Comparison of ENCODE assay signal across 8 cellular contexts in genomic region chr10:22573820-22574569, GRCh38.
A peak's percentile ranks its signal among the peaks of the same experiment; 100 is the strongest.
DNase-seq lines count a peak whose midpoint lies in the region; TF ChIP-seq lines count a peak whose summit lies in the region.

No MANE protein-coding gene starts in this region.

- H3K27me3 ChIP-seq in WERI-Rb-1 (ENCODE audit: insufficient read depth, low read depth, severe bottlenecking): no peaks in the 10 kb centered on the region

- H3K4me1 Mint-ChIP-seq in glutamatergic neuron (ENCODE audit: low read depth, unreplicated experiment) (peaks cover 6% of the 10 kb centered on the region), type B pancreatic cell (ENCODE audit: unreplicated experiment) (peaks cover 4% of the 10 kb centered on the region)

- H3K27me3 Mint-ChIP-seq in glutamatergic neuron (ENCODE audit: unreplicated experiment) (peaks cover 3% of the 10 kb centered on the region), type B pancreatic cell (no peaks in the 10 kb centered on the region)

- H3K36me3 Mint-ChIP-seq in glutamatergic neuron (ENCODE audit: unreplicated experiment) (no peaks in the 10 kb centered on the region), type B pancreatic cell (peaks cover 46% of the 10 kb centered on the region)

- CTCF ChIA-PET in HEK293 (lab: Yijun Ruan, JAX): interaction anchor here (0.6 to 3.4 kb wide), 26 partner anchors 10 to 580 kb away, joined by 3 to 23 read pairs (median 4); no protein-coding TSS in a partner anchor

- H3K9me3 ChIP-seq in HEK293 (ENCODE audit: control insufficient read depth, insufficient read depth, low read depth, low read length): no peaks in the 10 kb centered on the region
- H3K9me3 ChIP-seq in WERI-Rb-1 (ENCODE audit: severe bottlenecking): no peaks in the 10 kb centered on the region

- H3K27ac ChIP-seq in HEK293 (ENCODE audit: extremely low read depth, low read depth, low read length) (no peak overlapping the region), coronary artery (no peak overlapping the region), WERI-Rb-1 (no peak overlapping the region)

- H3K4me1 ChIP-seq in HEK293 (ENCODE audit: control insufficient read depth, insufficient read depth, low read length): no peaks in the 10 kb centered on the region

- H3K36me3 ChIP-seq in HEK293 (ENCODE audit: control insufficient read depth in 2 of 2, insufficient read depth in 1 of 2, low read length in 2 of 2) (peaks cover 6 to 13% of the 10 kb centered on the region in 2 experiments; a peak in 2 of 3 replicates), WERI-Rb-1 (no peaks in the 10 kb centered on the region)

- no peak for TF ChIP-seq CTCF in HEK293 (tag by site-specific recombination; IDR thresholded peaks at IDR 0.05)
- TF ChIP-seq CTCF in WI38 (IDR thresholded peaks at IDR 0.05; ENCODE audit: low read depth, low read length): peak; percentile 31; the same call in 1 of the 2 replicates
- TF ChIP-seq CTCF in glutamatergic neuron (IDR thresholded peaks at IDR 0.05; ENCODE audit: partially characterized antibody, unreplicated experiment): peak; percentile 22
- peak; percentile 67 for TF ChIP-seq CTCF in type B pancreatic cell (conservative IDR thresholded peaks at IDR 0.05)
- TF ChIP-seq CTCF in coronary artery (IDR thresholded peaks at IDR 0.05): no peak
- no peak; the same call in 1 of the 2 replicates for TF ChIP-seq CTCF in WERI-Rb-1 (IDR thresholded peaks at IDR 0.05; ENCODE audit: low read depth, low read length)

- no peak overlapping the region for H3K4me3 Mint-ChIP-seq in glutamatergic neuron (ENCODE audit: unreplicated experiment)
- no peak overlapping the region for H3K4me3 Mint-ChIP-seq in type B pancreatic cell

- H3K27ac Mint-ChIP-seq in glutamatergic neuron (ENCODE audit: unreplicated experiment) (no peak overlapping the region), type B pancreatic cell (no peak overlapping the region)

- DNase-seq in COLO668 (lab: John Stamatoyannopoulos, UW; ENCODE audit: unreplicated experiment): peak; percentile 5
- DNase-seq in glutamatergic neuron: no peak
- DNase-seq in type B pancreatic cell (ENCODE audit: extremely low spot score, unreplicated experiment): no peak
- DNase-seq in coronary artery (ENCODE audit: low spot score): no peak
- no peak for DNase-seq in WERI-Rb-1
- DNase-seq in activated CD4-positive, CD25-positive, alpha-beta regulatory T cell treated with anti-CD3 and anti-CD28 coated beads, Interleukin-2, amount 50 U/mL, for 72 hours: no peak

- no peaks in the 10 kb centered on the region for H3K9me3 Mint-ChIP-seq in glutamatergic neuron (ENCODE audit: unreplicated experiment)
- H3K9me3 Mint-ChIP-seq in type B pancreatic cell: no peaks in the 10 kb centered on the region

- POLR2A ChIA-PET in HEK293 (lab: Yijun Ruan, JAX): no interaction called here

- H3K4me3 ChIP-seq in HEK293 (ENCODE audit: low read depth, low read length) (no peak overlapping the region), WI38 (ENCODE audit: low read depth, low read length) (no peak overlapping the region), coronary artery (no peak overlapping the region), WERI-Rb-1 (ENCODE audit: low read depth, low read length) (no peak overlapping the region)

TF ChIP-seq in HEK293, 187 proteins besides CTCF, POLR2A, EP300 and RAD21:
- TF ChIP-seq ZNF624 (tag by site-specific recombination; IDR thresholded peaks at IDR 0.05) (no peak), ZNF654 (tag by site-specific recombination; IDR thresholded peaks at IDR 0.05; ENCODE audit: low read depth) (peak; percentile 39), ZNF645 (tag by site-specific recombination; IDR thresholded peaks at IDR 0.05) (no peak)

Comparison
In these comparisons a context has a peak if more than half of its experiments do, and no peak if none do; other contexts are left out.
1. CTCF ChIP-seq: peak in WI38 (single experiment), glutamatergic neuron (single experiment) and type B pancreatic cell (single experiment); none in HEK293 (single experiment), coronary artery (single experiment) and WERI-Rb-1 (single experiment).